Comparison of ENCODE assay signal across 22 cellular contexts in genomic region chr4:182748949-182749348, GRCh38.
DNase-seq lines count a peak whose midpoint lies in the region; ATAC-seq, FAIRE-seq and TF ChIP-seq lines count a peak whose summit lies in the region.
"Had no signal": no experiment of that assay in that cellular context is flagged by ENCODE, and none has a peak within 500 bp of the region (broad histone marks: within the 10 kb centered on the region; RNA-seq: fewer than 3 reads in every experiment).

No MANE protein-coding gene starts in this region.

- peak overlapping the region; percentile 60 for H3K27ac Mint-ChIP-seq in stimulated activated effector memory CD8-positive, alpha-beta T cell treated with anti-CD3 and anti-CD28 coated beads, Interleukin-12 subunit alpha, Interleukin-12 subunit beta, amount 100 ng/mL, for 72 hours
- H3K27ac Mint-ChIP-seq: activated CD4-positive, alpha-beta T cell treated with anti-CD3 and anti-CD28 coated beads for 36 hours; activated naive CD4-positive, alpha-beta T cell treated with anti-CD3 and anti-CD28 coated beads for 36 hours; B cell; memory B cell had no signal

- peak; percentile 75 for FAIRE-seq in endothelial cell of umbilical vein (lab: Jason Lieb, UNC)
- FAIRE-seq: kidney had no signal

- H3K27ac ChIP-seq in SK-N-SH (ENCODE audit: low read depth in 2 of 2, low read length in 1 of 2), result no peak overlapping the region
- H3K27ac ChIP-seq in endothelial cell of umbilical vein (ENCODE audit: insufficient read depth, low read depth, low read length), result peak overlapping the region; percentile 48
- H3K27ac ChIP-seq: gastroesophageal sphincter had no signal

- TF ChIP-seq EP300 in SK-N-SH (IDR thresholded peaks at IDR 0.05; ENCODE audit: borderline replicate concordance in 1 of 2, low read depth in 1 of 2, low read length in 1 of 2), result no peak

- 92% methylated on average over 2 of the region's 2 CpGs for WGBS in SK-N-SH (ENCODE audit: low lambda C conversion rate)

- H3K4me2 ChIP-seq in SK-N-SH, result no peak overlapping the region
- peak overlapping the region; percentile 61 for H3K4me2 ChIP-seq in endothelial cell of umbilical vein (ENCODE audit: insufficient read depth, low read length)
- H3K4me2 ChIP-seq: GM23338 had no signal

- intact Hi-C loops in endothelial cell of umbilical vein (cut with micrococcal nuclease), result loop anchor here (5.0 kb wide), 1 partner anchor 157 kb away; no protein-coding TSS in a partner anchor

- no peaks in the 10 kb centered on the region for H3K9me2 ChIP-seq in SK-N-SH

- no peak for ATAC-seq in SK-N-SH treated with all-trans-retinoic acid at 6 μM for 48 hours
- ATAC-seq in stimulated activated effector memory CD8-positive, alpha-beta T cell treated with anti-CD3 and anti-CD28 coated beads, Interleukin-12 subunit alpha, Interleukin-12 subunit beta, amount 100 ng/mL, for 72 hours, result peak; percentile 88
- ATAC-seq: activated CD4-positive, alpha-beta T cell treated with anti-CD3 and anti-CD28 coated beads for 36 hours; activated T-cell treated with anti-CD3 and anti-CD28 coated beads, Interleukin-2, amount 50 U/mL, for 4 hours; gastroesophageal sphincter; GM23338; stimulated activated naive CD8-positive, alpha-beta T cell treated with anti-CD3 and anti-CD28 coated beads, Interleukin-15, Interleukin-2, amounts not matched to agents 100 U/mL and 50 U/mL, for 24 hours had no signal

- H3K4me3 ChIP-seq in SK-N-SH (ENCODE audit: low read depth in 2 of 2, low read length in 1 of 2) (no peak overlapping the region), endothelial cell of umbilical vein (replicated peaks in 1 of 3; ENCODE audit: insufficient read depth in 1 of 3, low read depth in 1 of 3, low read length in 3 of 3) (no peak overlapping the region)
- H3K4me3 ChIP-seq: gastroesophageal sphincter, GM23338 had no signal

- dilution Hi-C loops in endothelial cell of umbilical vein (cut with MboI; ENCODE audit: extremely low pct_ligation_motif_present, low sequenced_read_pairs), result no loop called here

- H3K9ac ChIP-seq in SK-N-SH (no peak overlapping the region), endothelial cell of umbilical vein (replicated peaks; ENCODE audit: extremely low read depth, insufficient read depth, low read length) (peak overlapping the region; percentile 38)

- H3K79me2 ChIP-seq in SK-N-SH (ENCODE audit: insufficient read depth) (no peaks in the 10 kb centered on the region), endothelial cell of umbilical vein (ENCODE audit: control insufficient read depth, insufficient read depth, low read length) (no peaks in the 10 kb centered on the region)

- H3K9me3 ChIP-seq in SK-N-SH, result 0 out of 2 replicates have a peak, but pooled peaks cover 4% of the 10 kb centered on the region
- H3K9me3 ChIP-seq in endothelial cell of umbilical vein (replicated peaks; ENCODE audit: control insufficient read depth, insufficient read depth, low read length), result peaks cover 2% of the 10 kb centered on the region

- H2AFZ ChIP-seq in SK-N-SH (ENCODE audit: low read depth) (no peak overlapping the region), endothelial cell of umbilical vein (ENCODE audit: low read depth, low read length) (no peak overlapping the region)
- H2AFZ ChIP-seq: GM23338 had no signal

- TF ChIP-seq CTCF in SK-N-SH (IDR thresholded peaks at IDR 0.05) (no peak), endothelial cell of umbilical vein (IDR thresholded peaks at IDR 0.05; ENCODE audit: extremely low read depth in 1 of 2, insufficient read depth in 1 of 2, low read depth in 1 of 2, low read length in 2 of 2) (no peak)

- no peaks in the 10 kb centered on the region for H3K36me3 Mint-ChIP-seq in stimulated activated effector memory CD8-positive, alpha-beta T cell treated with anti-CD3 and anti-CD28 coated beads, Interleukin-12 subunit alpha, Interleukin-12 subunit beta, amount 100 ng/mL, for 72 hours
- H3K36me3 Mint-ChIP-seq: memory B cell had no signal

- CTCF ChIA-PET in SK-N-SH (lab: Yijun Ruan, JAX), result interaction anchor here (0.9 kb wide), 1 partner anchor 15 kb away, joined by 4 read pairs; no protein-coding TSS in a partner anchor
- CTCF ChIA-PET in endothelial cell of umbilical vein (lab: Charles Lee), result interaction anchor here (0.8 to 2.6 kb wide), 5 partner anchors 14 to 256 kb away, joined by 3 to 8 read pairs (median 4); no protein-coding TSS in a partner anchor

- no TSS peak for BruUV-seq in endothelial cell of umbilical vein (replicated peaks; lab: Mats Ljungman, UMichigan)

- no peaks in the 10 kb centered on the region for H3K9me1 ChIP-seq in endothelial cell of umbilical vein (replicated peaks; ENCODE audit: control insufficient read depth, extremely low read depth, insufficient read depth, low read length)

- no peak overlapping the region for H3K4me3 Mint-ChIP-seq in stimulated activated effector memory CD8-positive, alpha-beta T cell treated with anti-CD3 and anti-CD28 coated beads, Interleukin-12 subunit alpha, Interleukin-12 subunit beta, amount 100 ng/mL, for 72 hours
- H3K4me3 Mint-ChIP-seq: activated CD4-positive, alpha-beta T cell treated with anti-CD3 and anti-CD28 coated beads for 36 hours; activated naive CD4-positive, alpha-beta T cell treated with anti-CD3 and anti-CD28 coated beads for 36 hours; activated T-cell treated with anti-CD3 and anti-CD28 coated beads, Interleukin-2, amount 50 U/mL, for 4 hours; B cell; GM23338; memory B cell had no signal

- H3K36me3 ChIP-seq in SK-N-SH (replicated peaks in 1 of 2; ENCODE audit: control insufficient read depth in 1 of 2, insufficient read depth in 2 of 2, low read length in 1 of 2) (peaks cover 8 to 13% of the 10 kb centered on the region in 2 experiments), endothelial cell of umbilical vein (ENCODE audit: control insufficient read depth in 2 of 2, extremely low read depth in 1 of 2, insufficient read depth in 2 of 2, low read length in 2 of 2) (no peaks in the 10 kb centered on the region)

- peaks cover 7% of the 10 kb centered on the region for H3K4me1 Mint-ChIP-seq in stimulated activated effector memory CD8-positive, alpha-beta T cell treated with anti-CD3 and anti-CD28 coated beads, Interleukin-12 subunit alpha, Interleukin-12 subunit beta, amount 100 ng/mL, for 72 hours
- H3K4me1 Mint-ChIP-seq: activated CD4-positive, alpha-beta T cell treated with anti-CD3 and anti-CD28 coated beads for 36 hours; B cell; memory B cell had no signal

- POLR2A ChIA-PET in SK-N-SH (lab: Yijun Ruan, JAX) (no interaction called here), endothelial cell of umbilical vein (lab: Charles Lee) (no interaction called here)

- H3K4me1 ChIP-seq in SK-N-SH (ENCODE audit: control insufficient read depth in 1 of 2, insufficient read depth in 2 of 2, low read depth in 1 of 2, low read length in 1 of 2) (peaks cover 0 to 23% of the 10 kb centered on the region in 2 experiments; a peak in 3 of 4 replicates), endothelial cell of umbilical vein (ENCODE audit: control insufficient read depth, extremely low read depth, insufficient read depth, low read length) (peaks cover 37% of the 10 kb centered on the region)
- H3K4me1 ChIP-seq: gastroesophageal sphincter had no signal

- no peaks in the 10 kb centered on the region for H4K20me1 ChIP-seq in SK-N-SH (ENCODE audit: insufficient read depth)
- H4K20me1 ChIP-seq in endothelial cell of umbilical vein (replicated peaks; ENCODE audit: control insufficient read depth, extremely low read depth, insufficient read depth, low read length), result no peaks in the 10 kb centered on the region

- peaks cover 3% of the 10 kb centered on the region for H3K9me3 Mint-ChIP-seq in stimulated activated effector memory CD8-positive, alpha-beta T cell treated with anti-CD3 and anti-CD28 coated beads, Interleukin-12 subunit alpha, Interleukin-12 subunit beta, amount 100 ng/mL, for 72 hours
- H3K9me3 Mint-ChIP-seq: GM23338 had no signal

- DNase-seq in SK-N-SH, result no peak
- peak; percentile 28 for DNase-seq in RKO (ENCODE audit: low spot score)
- DNase-seq in endothelial cell of umbilical vein (ENCODE audit: low read depth, low spot score), result peak; percentile 66
- DNase-seq in stimulated activated effector memory CD8-positive, alpha-beta T cell treated with anti-CD3 and anti-CD28 coated beads, Interleukin-12 subunit alpha, Interleukin-12 subunit beta, amount 100 ng/mL, for 72 hours (ENCODE audit: low spot score in 2 of 2), result no peak
- DNase-seq in dedifferentiated amniotic fluid mesenchymal stem cell (ENCODE audit: extremely low spot score), result no peak
- no peak for DNase-seq in AG20443 (ENCODE audit: low spot score)
- DNase-seq in DMS153 (lab: John Stamatoyannopoulos, UW), result no peak
- DNase-seq: 8988T; activated CD4-positive, alpha-beta T cell treated with anti-CD3 and anti-CD28 coated beads for 36 hours; activated naive CD4-positive, alpha-beta T cell treated with anti-CD3 and anti-CD28 coated beads for 36 hours; activated T-cell treated with anti-CD3 and anti-CD28 coated beads, Interleukin-2, amount 50 U/mL, for 4 hours; central memory CD4-positive, alpha-beta T cell; DND-41; erythroblast; kidney; stimulated activated CD4-positive, alpha-beta T cell treated with anti-CD3 and anti-CD28 coated beads, Interleukin-2, amount 100 ng/mL, for 48 hours; stimulated activated naive CD8-positive, alpha-beta T cell treated with anti-CD3 and anti-CD28 coated beads, Interleukin-15, Interleukin-2, amounts not matched to agents 100 U/mL and 50 U/mL, for 24 hours had no signal

- no peaks in the 10 kb centered on the region for H3K27me3 ChIP-seq in SK-N-SH (ENCODE audit: insufficient read depth)
- no peaks in the 10 kb centered on the region for H3K27me3 ChIP-seq in endothelial cell of umbilical vein (ENCODE audit: control insufficient read depth in 2 of 2, insufficient read depth in 2 of 2, low read length in 2 of 2)
- H3K27me3 ChIP-seq: gastroesophageal sphincter had no signal

- TF ChIP-seq POLR2A in endothelial cell of umbilical vein (IDR thresholded peaks at IDR 0.05; ENCODE audit: low read depth, low read length), result no peak

- peaks cover 30% of the 10 kb centered on the region for H3F3A ChIP-seq in SK-N-SH (replicated peaks; ENCODE audit: insufficient read depth)

- no peak for TF ChIP-seq RAD21 in SK-N-SH (IDR thresholded peaks at IDR 0.05; ENCODE audit: low read length)

TF ChIP-seq in SK-N-SH, 30 proteins besides CTCF, POLR2A, EP300 and RAD21 (continues in another document):
- no peak for TF ChIP-seq TCF12 (IDR thresholded peaks at IDR 0.05)
- TF ChIP-seq FOSL2 (IDR thresholded peaks at IDR 0.05; ENCODE audit: borderline replicate concordance, low read depth), result peak; percentile 34; the same call in 1 of the 2 replicates

TF ChIP-seq in SK-N-SH treated with all-trans-retinoic acid at 6 μM for 48 hours, 23 proteins besides CTCF, POLR2A, EP300 and RAD21 (continues in another document):
- TF ChIP-seq PPARA (CRISPR knock-in tag; IDR thresholded peaks at IDR 0.05; ENCODE audit: borderline replicate concordance) (no peak), ESRRG (CRISPR knock-in tag; IDR thresholded peaks at IDR 0.05) (no peak), CSDC2 (CRISPR knock-in tag; IDR thresholded peaks at IDR 0.05) (no peak), TOX (CRISPR knock-in tag; IDR thresholded peaks at IDR 0.05; ENCODE audit: borderline replicate concordance) (no peak)

TF ChIP-seq in endothelial cell of umbilical vein, 7 proteins besides CTCF, POLR2A, EP300 and RAD21 (continues in another document):
- TF ChIP-seq EZH2 (IDR thresholded peaks at IDR 0.05; ENCODE audit: borderline replicate concordance, low read depth, low read length, severe bottlenecking) (no peak), FOS (IDR thresholded peaks at IDR 0.05; ENCODE audit: borderline replicate concordance, insufficient read depth, low read length) (peak; percentile 91)

Comparison
In these comparisons a context has a peak if more than half of its experiments do, and no peak if none do; other contexts are left out.
1. DNase-seq: peak in RKO (single experiment) and endothelial cell of umbilical vein (single experiment); none in SK-N-SH (single experiment), stimulated activated effector memory CD8-positive, alpha-beta T cell treated with anti-CD3 and anti-CD28 coated beads, Interleukin-12 subunit alpha, Interleukin-12 subunit beta, amount 100 ng/mL, for 72 hours (0 of 2), dedifferentiated amniotic fluid mesenchymal stem cell (single experiment), AG20443 (single experiment) and DMS153 (single experiment).